2 cellular contexts compared by ENCODE assay signal in genomic region chrX:71763049-71763448, GRCh38. TPM values are rescaled to one million over a fixed set of nuclear protein-coding genes. Genes with fewer than 3 reads are reported as not detected.
"Had no signal": no experiment of that assay in that cellular context is flagged by ENCODE, and none has a peak within 500 bp of the region (broad histone marks: within the 10 kb centered on the region; RNA-seq: fewer than 3 reads in every experiment).

TSS of gene CXorf49B (plus strand) at chrX:71763349. CDS start at chrX:71763424, 75 bp downstream.

RNA-seq across cellular contexts. Expression of gene CXorf49B, which starts in this region (rescaled TPM):
- total RNA-seq: G401, GM12878 had no signal
- polyA plus RNA-seq: GM12878 had no signal
